In genomic region chr14:39491134-39491541, GRCh38 we compare ENCODE assay signal across 8 cellular contexts. TPM values are rescaled to one million over a fixed set of nuclear protein-coding genes. Genes with fewer than 3 reads are reported as not detected.
DNase-seq lines count a peak whose midpoint lies in the region; ATAC-seq and TF ChIP-seq lines count a peak whose summit lies in the region.

No MANE protein-coding gene starts in this region.

- H3K36me3 ChIP-seq in brain microvascular endothelial cell (replicated peaks), result no peaks in the 10 kb centered on the region

- in situ Hi-C loops in brain microvascular endothelial cell (cut with HindIII; ENCODE audit: low pct_ligation_motif_present, low sequenced_read_pairs), result no loop called here

- TF ChIP-seq CTCF in brain microvascular endothelial cell (IDR thresholded peaks at IDR 0.05; ENCODE audit: low read depth, low read length, missing control alignments), result peak; percentile 21

- H3K27ac ChIP-seq in brain microvascular endothelial cell, result no peak overlapping the region

- DNase-seq in NCI-H2196 (lab: John Stamatoyannopoulos, UW; ENCODE audit: unreplicated experiment) (peak; percentile 28), NCI-H2196 treated with DMSO at 0.1 percent for 48 hours (lab: John Stamatoyannopoulos, UW; ENCODE audit: unreplicated experiment) (no peak), NCI-H1694 treated with DMSO at 0.1 percent for 48 hours (lab: John Stamatoyannopoulos, UW) (peak; percentile 58), brain microvascular endothelial cell (peak; percentile 12), lung microvascular endothelial cell (ENCODE audit: low read depth in 2 of 2) (peak; percentile 27 to 47), 8988T (no peak), epidermal melanocyte (ENCODE audit: insufficient read length, low spot score) (no peak)

- H3K4me3 ChIP-seq in brain microvascular endothelial cell (ENCODE audit: low read depth, low read length), result no peak overlapping the region

- no peak for ATAC-seq in GM19463 (IDR thresholded peaks at IDR 0.05; ENCODE audit: unreplicated experiment)

- no peaks in the 10 kb centered on the region for H3K27me3 ChIP-seq in brain microvascular endothelial cell (replicated peaks)

RNA-seq across cellular contexts. Expression of gene FBXO33, which starts 58.9 kb away (rescaled TPM):
- total RNA-seq in lung microvascular endothelial cell, result 11.8 and 18.7 TPM in 2 replicates

Comparison
In these comparisons a context has a peak if more than half of its experiments do, and no peak if none do; other contexts are left out.
1. DNase-seq: peak in NCI-H2196 (single experiment), NCI-H1694 treated with DMSO at 0.1 percent for 48 hours (single experiment), brain microvascular endothelial cell (single experiment) and lung microvascular endothelial cell (2 of 2); none in NCI-H2196 treated with DMSO at 0.1 percent for 48 hours (single experiment), 8988T (single experiment) and epidermal melanocyte (single experiment).